7 cellular contexts compared by ENCODE assay signal in genomic region chr13:87677334-87678234, GRCh38. TPM values are rescaled to one million over a fixed set of nuclear protein-coding genes. Genes with fewer than 3 reads are reported as not detected.
DNase-seq lines count a peak whose midpoint lies in the region; ATAC-seq and TF ChIP-seq lines count a peak whose summit lies in the region.

No MANE protein-coding gene starts in this region.

- H3K9me2 ChIP-seq in PC-3 (replicated peaks; ENCODE audit: low read length) = no peaks in the 10 kb centered on the region

- peak overlapping the region; percentile 37; the same call in 1 of the 2 replicates for H3K9ac ChIP-seq in PC-3 (ENCODE audit: low read length)
- H3K9ac ChIP-seq in mucosa of stomach (ENCODE audit: low read length) = no peak overlapping the region

- no peaks in the 10 kb centered on the region for H3K36me3 Mint-ChIP-seq in HFFc6 (ENCODE audit: low read depth)
- H3K36me3 Mint-ChIP-seq in dendritic cell treated with granulocyte-macrophage colony-stimulating factor and Interleukin-4, amounts not matched to agents 40 ng/mL and 50 ng/mL, for 4 days (ENCODE audit: low read depth) = no peaks in the 10 kb centered on the region

- H3K4me2 ChIP-seq in PC-3 (ENCODE audit: low read length) = peak overlapping the region; percentile 99

- H3K9me3 ChIP-seq in PC-3 (ENCODE audit: low read length) = no peaks in the 10 kb centered on the region
- no peaks in the 10 kb centered on the region for H3K9me3 ChIP-seq in mucosa of stomach (ENCODE audit: control insufficient read depth, low read length)

- H3K27me3 ChIP-seq in PC-3 (ENCODE audit: low read length) (peaks cover 5% of the 10 kb centered on the region; the same call in 1 of the 2 replicates), mucosa of stomach (ENCODE audit: control insufficient read depth, insufficient read depth, low read length) (peaks cover 61% of the 10 kb centered on the region)

- H3K27ac ChIP-seq in PC-3 (ENCODE audit: low read length) = no peak overlapping the region

- H3K36me3 ChIP-seq in PC-3 (ENCODE audit: low read depth, low read length) (no peaks in the 10 kb centered on the region), mucosa of stomach (ENCODE audit: control insufficient read depth, insufficient read depth, low read length) (no peaks in the 10 kb centered on the region)

- no peak for DNase-seq in HFFc6
- peak; percentile 14 for DNase-seq in PC-3
- DNase-seq in SIG-M5 (lab: John Stamatoyannopoulos, UW) = no peak
- no peak for DNase-seq in DMS114 treated with DMSO at 0.1 percent for 48 hours (lab: John Stamatoyannopoulos, UW; ENCODE audit: unreplicated experiment)

- no TSS peak for BruUV-seq in PC-3 (replicated peaks; lab: Mats Ljungman, UMichigan)

- TF ChIP-seq CTCF in HFFc6 (IDR thresholded peaks at IDR 0.05) (no peak), PC-3 (conservative IDR thresholded peaks at IDR 0.05; ENCODE audit: low read depth, low read length) (no peak)

- CTCF ChIA-PET in PC-3 (lab: Charles Lee) = no interaction called here

- H3K27me3 Mint-ChIP-seq in HFFc6 (ENCODE audit: insufficient read depth) = peaks cover 19% of the 10 kb centered on the region
- H3K27me3 Mint-ChIP-seq in dendritic cell treated with granulocyte-macrophage colony-stimulating factor and Interleukin-4, amounts not matched to agents 40 ng/mL and 50 ng/mL, for 4 days = peaks cover 59% of the 10 kb centered on the region

- POLR2A ChIA-PET in PC-3 (lab: Charles Lee; ENCODE audit: unreplicated experiment) = no interaction called here

- 0 out of 2 replicates have a peak, but pooled peaks cover 4% of the 10 kb centered on the region for H3K4me1 Mint-ChIP-seq in HFFc6 (ENCODE audit: low read depth)
- H3K4me1 Mint-ChIP-seq in dendritic cell treated with granulocyte-macrophage colony-stimulating factor and Interleukin-4, amounts not matched to agents 40 ng/mL and 50 ng/mL, for 4 days (ENCODE audit: low read depth) = peaks cover 34% of the 10 kb centered on the region

- ATAC-seq in PC-3 (peak; percentile 43), GM21447 (IDR thresholded peaks at IDR 0.05; ENCODE audit: unreplicated experiment) (no peak)

- H3F3A ChIP-seq in PC-3 (ENCODE audit: low read length, unreplicated experiment) = no peaks in the 10 kb centered on the region

- H3K4me1 ChIP-seq in PC-3 (ENCODE audit: insufficient read depth, low read length) (peaks cover 4% of the 10 kb centered on the region; the same call in 1 of the 2 replicates), mucosa of stomach (ENCODE audit: control insufficient read depth, insufficient read depth, low read length) (peaks cover 11% of the 10 kb centered on the region)

- intact Hi-C loops in PC-3 (cut with micrococcal nuclease) = no loop called here
- intact Hi-C loops in dendritic cell treated with granulocyte-macrophage colony-stimulating factor and Interleukin-4, amounts not matched to agents 40 ng/mL and 50 ng/mL, for 4 days (cut with micrococcal nuclease) = no loop called here

- peak overlapping the region; percentile 59 for H3K4me3 Mint-ChIP-seq in HFFc6
- peak overlapping the region; percentile 78 for H3K4me3 Mint-ChIP-seq in dendritic cell treated with granulocyte-macrophage colony-stimulating factor and Interleukin-4, amounts not matched to agents 40 ng/mL and 50 ng/mL, for 4 days

- H4K20me1 ChIP-seq in PC-3 (ENCODE audit: low read length) = no peaks in the 10 kb centered on the region

- no peaks in the 10 kb centered on the region for H3K9me3 Mint-ChIP-seq in HFFc6
- no peaks in the 10 kb centered on the region for H3K9me3 Mint-ChIP-seq in dendritic cell treated with granulocyte-macrophage colony-stimulating factor and Interleukin-4, amounts not matched to agents 40 ng/mL and 50 ng/mL, for 4 days

- no peak overlapping the region for H3K27ac Mint-ChIP-seq in HFFc6
- no peak overlapping the region for H3K27ac Mint-ChIP-seq in dendritic cell treated with granulocyte-macrophage colony-stimulating factor and Interleukin-4, amounts not matched to agents 40 ng/mL and 50 ng/mL, for 4 days

- H3K4me3 ChIP-seq in PC-3 (ENCODE audit: low read length) (peak overlapping the region; percentile 81), mucosa of stomach (ENCODE audit: low read length) (peak overlapping the region; percentile 44)

- H2AFZ ChIP-seq in PC-3 (ENCODE audit: low read length) = peak overlapping the region; percentile 95

- H3K79me2 ChIP-seq in PC-3 (ENCODE audit: low read length) = no peaks in the 10 kb centered on the region

RNA-seq across cellular contexts. Expression of gene SLITRK5, which starts 6.4 kb away (rescaled TPM):
- total RNA-seq in HFFc6 (2021; fragmentation: NEBNext Ultra II Directional; extraction: Animal tissue kit (Norgen Biotek cat#: 25700)) = not detected
- 0.17 and 0.18 TPM in 2 replicates for total RNA-seq in PC-3 (2014; rRNA removed)
